Comparison of ENCODE assay signal across 12 cellular contexts in the genomic region with DNA sequence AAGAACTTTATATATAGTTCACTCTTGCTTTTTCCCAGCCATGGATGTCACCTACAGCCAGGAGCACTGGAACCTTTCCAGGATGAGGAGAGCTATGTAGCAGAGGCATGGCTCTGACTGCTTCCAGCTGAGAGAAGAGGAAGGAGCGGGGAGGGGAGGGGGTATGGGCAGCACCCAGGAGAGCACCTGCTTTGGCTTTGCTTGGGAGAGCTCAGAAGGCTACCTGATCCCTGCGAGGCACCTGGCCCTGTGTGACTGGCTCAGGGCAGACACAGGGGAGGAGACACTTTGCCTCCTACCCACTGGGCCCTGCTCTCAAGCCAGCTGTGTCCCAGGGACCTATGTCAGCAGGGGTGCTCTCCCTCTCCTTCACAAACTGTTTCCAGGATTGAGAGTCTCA.
DNase-seq lines count a peak whose midpoint lies in the region; ATAC-seq and TF ChIP-seq lines count a peak whose summit lies in the region.
"Had no signal": no experiment of that assay in that cellular context is flagged by ENCODE, and none has a peak within 500 bp of the region (broad histone marks: within the 10 kb centered on the region; RNA-seq: fewer than 3 reads in every experiment).

No MANE protein-coding gene starts in this region.

- WGBS in heart left ventricle, 4 donors = 53 to 60% (median 57%) methylated on average over 1 to 2 of the region's 2 CpGs

- H3K4me1 ChIP-seq in heart left ventricle (peaks cover 14 to 78% (median 53%) of the 10 kb centered on the region in 12 donors), subcutaneous abdominal adipose tissue (ENCODE audit: control insufficient read depth in 5 of 5, insufficient read depth in 5 of 5, low read length in 5 of 5) (peaks cover 16 to 52% (median 46%) of the 10 kb centered on the region in 5 donors)
- H3K4me1 ChIP-seq: uterus had no signal

- H3K4me3 ChIP-seq in heart left ventricle (no peak overlapping the region), subcutaneous abdominal adipose tissue (ENCODE audit: low read depth in 1 of 5, low read length in 5 of 5) (no peak overlapping the region)
- H3K4me3 ChIP-seq: uterus had no signal

- H3K36me3 ChIP-seq in heart left ventricle (peaks cover 0 to 39% (median 19%) of the 10 kb centered on the region in 9 donors), subcutaneous abdominal adipose tissue (ENCODE audit: control insufficient read depth in 5 of 5, insufficient read depth in 5 of 5, low read length in 5 of 5) (peaks cover 0 to 22% (median 12%) of the 10 kb centered on the region in 5 donors)
- H3K36me3 ChIP-seq: uterus had no signal

- H3K36me3 Mint-ChIP-seq in activated CD4-positive, alpha-beta T cell treated with anti-CD3 and anti-CD28 coated beads, Interleukin-2, amount 10 ng/mL, durations not matched to agents 7 days and 5 days (ENCODE audit: low read depth) = peaks cover 77% of the 10 kb centered on the region

- peak; percentile 77 to 85 (median 81) for ATAC-seq in heart left ventricle
- no peak for ATAC-seq in HG03521 (IDR thresholded peaks at IDR 0.05; ENCODE audit: unreplicated experiment)
- ATAC-seq: Panc1 had no signal

- H3K27me3 ChIP-seq in heart left ventricle (no peaks in the 10 kb centered on the region), subcutaneous abdominal adipose tissue (ENCODE audit: control insufficient read depth in 5 of 5, insufficient read depth in 4 of 5, low read length in 5 of 5) (no peaks in the 10 kb centered on the region)
- H3K27me3 ChIP-seq: uterus had no signal

- H3K9me3 Mint-ChIP-seq in activated CD4-positive, alpha-beta T cell treated with anti-CD3 and anti-CD28 coated beads, Interleukin-2, amount 10 ng/mL, durations not matched to agents 7 days and 5 days = peaks cover 2% of the 10 kb centered on the region

- peak overlapping the region; percentile 54 for H3K4me3 Mint-ChIP-seq in activated CD4-positive, alpha-beta T cell treated with anti-CD3 and anti-CD28 coated beads, Interleukin-2, amount 10 ng/mL, durations not matched to agents 7 days and 5 days

- H3K4me1 Mint-ChIP-seq in activated CD4-positive, alpha-beta T cell treated with anti-CD3 and anti-CD28 coated beads, Interleukin-2, amount 10 ng/mL, durations not matched to agents 7 days and 5 days = peaks cover 88% of the 10 kb centered on the region

- H3K27ac ChIP-seq in heart left ventricle (peak overlapping the region in 11 of 12 donors; percentile 12 to 84 (median 45)), subcutaneous abdominal adipose tissue (ENCODE audit: low read depth, low read length) (peak overlapping the region; percentile 73)

- intact Hi-C loops in heart left ventricle (cut with DNase I) = no loop called here

- TF ChIP-seq POLR2A in heart left ventricle (IDR thresholded peaks at IDR 0.05) = no peak

- H3K9me3 ChIP-seq in heart left ventricle (no peaks in the 10 kb centered on the region), subcutaneous abdominal adipose tissue (ENCODE audit: control insufficient read depth in 5 of 5, low read length in 5 of 5) (no peaks in the 10 kb centered on the region)
- H3K9me3 ChIP-seq: uterus had no signal

- no peak overlapping the region for H3K9ac ChIP-seq in subcutaneous abdominal adipose tissue (ENCODE audit: low read length in 5 of 5)

- CTCF ChIA-PET in activated CD4-positive, alpha-beta T cell treated with anti-CD3 and anti-CD28 coated beads, Interleukin-2, amount 10 ng/mL, durations not matched to agents 7 days and 5 days (lab: Charles Lee) = interaction anchor here (0.7 to 0.9 kb wide), 3 partner anchors 11 to 28 kb away, joined by 3 to 5 read pairs (median 3); no protein-coding TSS in a partner anchor

- peak overlapping the region; percentile 92 for H3K27ac Mint-ChIP-seq in activated CD4-positive, alpha-beta T cell treated with anti-CD3 and anti-CD28 coated beads, Interleukin-2, amount 10 ng/mL, durations not matched to agents 7 days and 5 days

- H3K27me3 Mint-ChIP-seq in activated CD4-positive, alpha-beta T cell treated with anti-CD3 and anti-CD28 coated beads, Interleukin-2, amount 10 ng/mL, durations not matched to agents 7 days and 5 days = no peaks in the 10 kb centered on the region

- no peak for TF ChIP-seq CTCF in heart left ventricle (IDR thresholded peaks at IDR 0.05)

- no peak for DNase-seq in activated CD4-positive, alpha-beta T cell treated with anti-CD3 and anti-CD28 coated beads, Interleukin-2, amount 10 ng/mL, durations not matched to agents 7 days and 5 days
- no peak for DNase-seq in activated CD4-positive, alpha-beta T cell treated with anti-CD3 and anti-CD28 coated beads, Interleukin-2, amount 50 U/mL, for 1 hour
- DNase-seq in NCI-H774 (lab: John Stamatoyannopoulos, UW) (peak; percentile 83), heart left ventricle (peak in 3 of 5 donors; percentile 61 to 63 (median 63)), DMS 273 (lab: John Stamatoyannopoulos, UW; ENCODE audit: unreplicated experiment) (no peak), mucosa of gallbladder (ENCODE audit: low spot score) (no peak)
- DNase-seq: activated effector memory CD4-positive, alpha-beta T cell treated with Interleukin-2 at 50 U/mL for 16 hours; foreskin melanocyte; uterus had no signal

- POLR2A ChIA-PET in activated CD4-positive, alpha-beta T cell treated with anti-CD3 and anti-CD28 coated beads, Interleukin-2, amount 10 ng/mL, durations not matched to agents 7 days and 5 days (lab: Charles Lee) = no interaction called here

Comparison
In these comparisons a context has a peak if more than half of its experiments do, and no peak if none do; other contexts are left out.
1. DNase-seq: peak in NCI-H774 (single experiment) and heart left ventricle (3 of 5); none in activated CD4-positive, alpha-beta T cell treated with anti-CD3 and anti-CD28 coated beads, Interleukin-2, amount 10 ng/mL, durations not matched to agents 7 days and 5 days (single experiment), activated CD4-positive, alpha-beta T cell treated with anti-CD3 and anti-CD28 coated beads, Interleukin-2, amount 50 U/mL, for 1 hour (single experiment), DMS 273 (single experiment) and mucosa of gallbladder (single experiment).